In genomic region chr18:31722369-31722957, GRCh38 we compare ENCODE assay signal across 8 cellular contexts. TPM values are rescaled to one million over a fixed set of nuclear protein-coding genes. Genes with fewer than 3 reads are reported as not detected.
DNase-seq lines count a peak whose midpoint lies in the region; ATAC-seq and TF ChIP-seq lines count a peak whose summit lies in the region.

No MANE protein-coding gene starts in this region.

- ATAC-seq in HG03342 (IDR thresholded peaks at IDR 0.05; ENCODE audit: unreplicated experiment) (peak; percentile 98), lung (ENCODE audit: insufficient read depth, low FRiP score) (peak; percentile 84)

- DNase-seq in CD1c-positive myeloid dendritic cell (ENCODE audit: extremely low spot score) (peak; percentile 84), GM19240 (ENCODE audit: insufficient read length, low spot score) (peak; percentile 27), NCI-H510A (lab: John Stamatoyannopoulos, UW) (peak; percentile 73), dorsolateral prefrontal cortex (peak; percentile 58 to 92 (median 79)), lung (ENCODE audit: low spot score) (peak; percentile 81)
- DNase-seq in activated CD4-positive, alpha-beta T cell treated with anti-CD3 and anti-CD28 coated beads, Interleukin-2, amount 10 ng/mL, durations not matched to agents 24 days and 14 days, result peak; percentile 92
- DNase-seq in stimulated activated CD8-positive, alpha-beta memory T cell treated with anti-CD3 and anti-CD28 coated beads, Interleukin-15, amount 100 ng/mL, for 1 hour (ENCODE audit: low read depth), result peak; percentile 45

- WGBS in lung, 2 donors, result 29 to 34% methylated on average over 7 of the region's 7 CpGs

- intact Hi-C loops in activated CD4-positive, alpha-beta T cell treated with anti-CD3 and anti-CD28 coated beads, Interleukin-2, amount 10 ng/mL, durations not matched to agents 24 days and 14 days (cut with micrococcal nuclease), result loop anchor here (1.0 to 5.0 kb wide), 2 partner anchors 110 to 166 kb away; no protein-coding TSS in a partner anchor
- intact Hi-C loops in dorsolateral prefrontal cortex (cut with DNase I), result loop anchor here (2.0 to 5.0 kb wide), 2 partner anchors 160 to 166 kb away; no protein-coding TSS in a partner anchor

- no peaks in the 10 kb centered on the region for H3K9me3 Mint-ChIP-seq in activated CD4-positive, alpha-beta T cell treated with anti-CD3 and anti-CD28 coated beads, Interleukin-2, amount 10 ng/mL, durations not matched to agents 24 days and 14 days

- H3K9me3 ChIP-seq in lung (ENCODE audit: control insufficient read depth in 2 of 2, insufficient read depth in 1 of 2, low read length in 1 of 2), result peaks cover 0 to 3% of the 10 kb centered on the region in 2 donors

- no peaks in the 10 kb centered on the region for H3K36me3 Mint-ChIP-seq in activated CD4-positive, alpha-beta T cell treated with anti-CD3 and anti-CD28 coated beads, Interleukin-2, amount 10 ng/mL, durations not matched to agents 24 days and 14 days (ENCODE audit: low read depth)

- no peak overlapping the region for H3K4me3 Mint-ChIP-seq in activated CD4-positive, alpha-beta T cell treated with anti-CD3 and anti-CD28 coated beads, Interleukin-2, amount 10 ng/mL, durations not matched to agents 24 days and 14 days

- TF ChIP-seq CTCF in dorsolateral prefrontal cortex (IDR thresholded peaks at IDR 0.05 in 54 of 56, conservative IDR thresholded peaks at IDR 0.05 in 2 of 56; ENCODE audit: low read depth in 1 of 56, partially characterized antibody in 56 of 56) (peak; percentile 53 to 93 (median 86)), lung (IDR thresholded peaks at IDR 0.05; ENCODE audit: control extremely low read depth, extremely low read depth) (peak; percentile 59)

- no peaks in the 10 kb centered on the region for H3K36me3 ChIP-seq in lung (ENCODE audit: control insufficient read depth in 2 of 2, insufficient read depth in 2 of 2, low read length in 2 of 2)

- peaks cover 9% of the 10 kb centered on the region for H3K4me1 Mint-ChIP-seq in activated CD4-positive, alpha-beta T cell treated with anti-CD3 and anti-CD28 coated beads, Interleukin-2, amount 10 ng/mL, durations not matched to agents 24 days and 14 days

- no peak overlapping the region for H3K27ac ChIP-seq in dorsolateral prefrontal cortex
- H3K27ac ChIP-seq in lung (ENCODE audit: low read depth in 1 of 2, low read length in 1 of 2), result no peak overlapping the region

- H3K4me3 ChIP-seq in dorsolateral prefrontal cortex, result no peak overlapping the region
- H3K4me3 ChIP-seq in lung, result no peak overlapping the region

- H3K27me3 ChIP-seq in dorsolateral prefrontal cortex (peaks cover 0 to 8% (median 0%) of the 10 kb centered on the region in 45 donors), lung (ENCODE audit: control insufficient read depth, insufficient read depth) (no peaks in the 10 kb centered on the region)

- H3K27ac Mint-ChIP-seq in activated CD4-positive, alpha-beta T cell treated with anti-CD3 and anti-CD28 coated beads, Interleukin-2, amount 10 ng/mL, durations not matched to agents 24 days and 14 days, result no peak overlapping the region

- H3K4me1 ChIP-seq in lung (ENCODE audit: control insufficient read depth in 2 of 2, insufficient read depth in 2 of 2, low read length in 2 of 2), result peaks cover 0 to 5% of the 10 kb centered on the region in 2 donors

- peaks cover 30% of the 10 kb centered on the region for H3K27me3 Mint-ChIP-seq in activated CD4-positive, alpha-beta T cell treated with anti-CD3 and anti-CD28 coated beads, Interleukin-2, amount 10 ng/mL, durations not matched to agents 24 days and 14 days

RNA-seq across cellular contexts. Expression of gene B4GALT6, which starts 38.1 kb away (rescaled TPM):
- total RNA-seq in activated CD4-positive, alpha-beta T cell treated with anti-CD3 and anti-CD28 coated beads, Interleukin-2, amount 10 ng/mL, durations not matched to agents 24 days and 14 days, result 2.4 and 2.8 TPM in 2 replicates
- total RNA-seq in dorsolateral prefrontal cortex (100 to 1,000 TPM in 5 of 120 experiments, 10 to 100 TPM in 115; 15.3 to 116 (median 68.1) TPM), lung (1 to 10 TPM; 4.8 to 7.5 TPM)
- 1 to 10 TPM in 1 of 2 donors, under 1 TPM in 1; 0.86 to 1.2 TPM for polyA plus RNA-seq in lung

RNA-seq across cellular contexts. Expression of gene SLC25A52, which starts 38.2 kb away (rescaled TPM):
- not detected in 2 replicates for total RNA-seq in activated CD4-positive, alpha-beta T cell treated with anti-CD3 and anti-CD28 coated beads, Interleukin-2, amount 10 ng/mL, durations not matched to agents 24 days and 14 days
- total RNA-seq in dorsolateral prefrontal cortex, result 1 to 10 TPM in 11 of 120 experiments, under 1 TPM in 28, not detected in 81; 0.29 to 2.9 (median 0.75) TPM
- under 1 TPM; 0.21 to 0.31 TPM for total RNA-seq in lung
- polyA plus RNA-seq in lung, result under 1 TPM in 1 of 2 donors, not detected in 1; 0.02 TPM

Comparison
In these comparisons a context has a peak if more than half of its experiments do, and no peak if none do; other contexts are left out.
1. DNase-seq: peak in every context shown above with its lines; median percentile 92 in activated CD4-positive, alpha-beta T cell treated with anti-CD3 and anti-CD28 coated beads, Interleukin-2, amount 10 ng/mL, durations not matched to agents 24 days and 14 days; 84 in CD1c-positive myeloid dendritic cell; 81 in lung; 79 in dorsolateral prefrontal cortex; 73 in NCI-H510A; 45 in stimulated activated CD8-positive, alpha-beta memory T cell treated with anti-CD3 and anti-CD28 coated beads, Interleukin-15, amount 100 ng/mL, for 1 hour; 27 in GM19240.